ENCODE assay signal across 1 cellular context in the genomic region with DNA sequence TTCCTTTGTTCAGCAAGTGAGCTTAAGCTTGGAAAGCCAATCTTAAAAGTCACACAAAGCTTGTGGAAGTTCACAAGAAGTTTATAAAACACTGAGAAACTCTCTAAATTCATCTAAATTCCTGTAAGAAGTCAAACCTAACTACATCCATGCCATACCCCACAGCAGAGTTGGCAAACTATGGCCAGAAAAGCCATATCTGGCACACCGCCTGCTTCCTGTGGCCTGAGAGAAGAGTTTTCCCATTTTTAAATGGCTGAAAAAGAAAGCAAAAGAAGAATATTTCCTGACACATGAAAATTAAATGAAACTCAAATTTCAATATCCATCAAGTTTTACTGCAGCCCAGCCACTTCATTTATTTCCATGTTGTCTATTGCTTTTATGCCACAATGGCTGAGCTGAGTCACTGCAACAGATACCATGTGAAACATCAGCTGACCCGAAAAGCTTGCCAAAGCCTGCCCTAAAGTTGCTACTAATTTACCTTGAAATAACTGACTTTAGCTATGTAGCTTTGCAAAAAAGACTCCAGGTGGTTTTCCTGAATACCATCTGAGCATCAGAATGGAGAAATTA.
TF ChIP-seq lines count a peak whose summit lies in the region.

No MANE protein-coding gene starts in this region.

TF ChIP-seq in SK-N-SH treated with all-trans-retinoic acid at 6 μM for 48 hours, 23 proteins besides CTCF, POLR2A, EP300 and RAD21 (continued from another document):
- TF ChIP-seq, protein P1, sequence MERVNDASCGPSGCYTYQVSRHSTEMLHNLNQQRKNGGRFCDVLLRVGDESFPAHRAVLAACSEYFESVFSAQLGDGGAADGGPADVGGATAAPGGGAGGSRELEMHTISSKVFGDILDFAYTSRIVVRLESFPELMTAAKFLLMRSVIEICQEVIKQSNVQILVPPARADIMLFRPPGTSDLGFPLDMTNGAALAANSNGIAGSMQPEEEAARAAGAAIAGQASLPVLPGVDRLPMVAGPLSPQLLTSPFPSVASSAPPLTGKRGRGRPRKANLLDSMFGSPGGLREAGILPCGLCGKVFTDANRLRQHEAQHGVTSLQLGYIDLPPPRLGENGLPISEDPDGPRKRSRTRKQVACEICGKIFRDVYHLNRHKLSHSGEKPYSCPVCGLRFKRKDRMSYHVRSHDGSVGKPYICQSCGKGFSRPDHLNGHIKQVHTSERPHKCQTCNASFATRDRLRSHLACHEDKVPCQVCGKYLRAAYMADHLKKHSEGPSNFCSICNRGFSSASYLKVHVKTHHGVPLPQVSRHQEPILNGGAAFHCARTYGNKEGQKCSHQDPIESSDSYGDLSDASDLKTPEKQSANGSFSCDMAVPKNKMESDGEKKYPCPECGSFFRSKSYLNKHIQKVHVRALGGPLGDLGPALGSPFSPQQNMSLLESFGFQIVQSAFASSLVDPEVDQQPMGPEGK (CRISPR knock-in tag; IDR thresholded peaks at IDR 0.05; ENCODE audit: borderline replicate concordance) = no peak
- TF ChIP-seq RARB (CRISPR knock-in tag; IDR thresholded peaks at IDR 0.05) = no peak
- TF ChIP-seq, protein P2, sequence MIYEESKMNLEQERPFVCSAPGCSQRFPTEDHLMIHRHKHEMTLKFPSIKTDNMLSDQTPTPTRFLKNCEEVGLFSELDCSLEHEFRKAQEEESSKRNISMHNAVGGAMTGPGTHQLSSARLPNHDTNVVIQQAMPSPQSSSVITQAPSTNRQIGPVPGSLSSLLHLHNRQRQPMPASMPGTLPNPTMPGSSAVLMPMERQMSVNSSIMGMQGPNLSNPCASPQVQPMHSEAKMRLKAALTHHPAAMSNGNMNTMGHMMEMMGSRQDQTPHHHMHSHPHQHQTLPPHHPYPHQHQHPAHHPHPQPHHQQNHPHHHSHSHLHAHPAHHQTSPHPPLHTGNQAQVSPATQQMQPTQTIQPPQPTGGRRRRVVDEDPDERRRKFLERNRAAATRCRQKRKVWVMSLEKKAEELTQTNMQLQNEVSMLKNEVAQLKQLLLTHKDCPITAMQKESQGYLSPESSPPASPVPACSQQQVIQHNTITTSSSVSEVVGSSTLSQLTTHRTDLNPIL (CRISPR knock-in tag; IDR thresholded peaks at IDR 0.05; ENCODE audit: low read depth) = no peak
